ENCODE assay signal across 1 cellular context in the genomic region with DNA sequence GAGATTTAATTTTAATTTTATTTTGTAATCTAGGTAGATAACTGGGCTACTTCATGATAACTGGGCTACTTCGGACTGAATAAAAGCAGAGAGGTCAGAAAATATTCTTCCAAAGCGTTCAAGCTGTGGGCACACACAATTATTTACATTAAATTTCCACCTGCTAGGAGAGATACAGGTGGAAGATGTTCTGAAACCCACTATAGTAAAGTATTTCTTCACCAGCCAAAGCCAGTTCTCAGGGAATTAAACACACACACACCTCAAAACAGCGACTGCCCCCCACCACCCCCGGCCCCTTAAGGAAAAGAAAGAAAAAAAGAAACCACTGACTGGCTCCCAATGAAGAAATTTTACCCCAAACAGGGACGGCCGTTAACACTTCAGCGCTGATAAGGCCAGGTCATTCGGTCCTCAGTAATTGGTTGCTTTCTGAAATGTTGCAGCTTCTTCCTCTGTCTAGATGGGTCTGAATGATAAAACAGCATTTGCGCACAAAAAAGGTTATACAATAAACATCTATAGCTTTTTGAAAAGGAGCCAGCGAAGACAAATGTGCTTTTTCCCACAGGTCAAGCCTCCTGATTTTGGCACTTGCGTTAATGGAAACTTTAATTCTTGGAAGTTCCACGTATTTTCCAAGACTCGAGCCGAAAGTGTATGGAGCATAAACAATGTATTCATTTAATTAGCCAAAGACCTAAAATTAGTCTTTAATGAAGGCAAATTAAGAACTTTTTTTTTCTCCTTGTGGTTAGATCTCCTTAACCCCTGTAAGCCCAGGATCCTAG.
TF ChIP-seq lines count a peak whose summit lies in the region.

No MANE protein-coding gene starts in this region.

TF ChIP-seq in A549, 52 proteins besides CTCF, POLR2A, EP300 and RAD21 (continued from another document):
- TF ChIP-seq, protein P1, sequence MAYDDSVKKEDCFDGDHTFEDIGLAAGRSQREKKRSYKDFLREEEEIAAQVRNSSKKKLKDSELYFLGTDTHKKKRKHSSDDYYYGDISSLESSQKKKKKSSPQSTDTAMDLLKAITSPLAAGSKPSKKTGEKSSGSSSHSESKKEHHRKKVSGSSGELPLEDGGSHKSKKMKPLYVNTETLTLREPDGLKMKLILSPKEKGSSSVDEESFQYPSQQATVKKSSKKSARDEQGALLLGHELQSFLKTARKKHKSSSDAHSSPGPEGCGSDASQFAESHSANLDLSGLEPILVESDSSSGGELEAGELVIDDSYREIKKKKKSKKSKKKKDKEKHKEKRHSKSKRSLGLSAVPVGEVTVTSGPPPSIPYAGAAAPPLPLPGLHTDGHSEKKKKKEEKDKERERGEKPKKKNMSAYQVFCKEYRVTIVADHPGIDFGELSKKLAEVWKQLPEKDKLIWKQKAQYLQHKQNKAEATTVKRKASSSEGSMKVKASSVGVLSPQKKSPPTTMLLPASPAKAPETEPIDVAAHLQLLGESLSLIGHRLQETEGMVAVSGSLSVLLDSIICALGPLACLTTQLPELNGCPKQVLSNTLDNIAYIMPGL (CRISPR knock-in tag; IDR thresholded peaks at IDR 0.05; ENCODE audit: borderline replicate concordance) = no peak
TF ChIP-seq in A549: peak in this region for 0.
